Comparison of ENCODE assay signal across 14 cellular contexts in the genomic region with DNA sequence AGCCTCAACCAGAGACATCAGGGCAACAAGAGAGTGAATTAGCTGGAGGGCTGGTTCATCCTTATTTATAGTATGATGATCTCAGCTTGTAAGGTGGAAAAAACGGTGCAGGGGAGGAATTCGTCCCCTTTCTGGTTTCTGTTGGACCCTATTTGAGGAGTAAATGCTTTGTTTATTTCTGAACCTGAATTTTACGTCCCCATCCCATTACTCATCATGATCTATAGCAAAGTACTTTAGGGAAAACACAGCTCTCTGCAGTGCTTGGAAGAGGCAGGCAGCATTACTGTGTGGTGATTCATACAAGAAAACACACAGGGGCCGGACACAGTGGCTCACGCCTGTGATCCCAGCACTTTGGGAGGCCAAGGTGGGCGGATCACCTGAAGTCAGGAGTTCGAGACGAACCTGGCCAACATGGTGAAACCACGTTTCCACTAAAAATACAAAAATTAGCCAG. TPM values are rescaled to one million over a fixed set of nuclear protein-coding genes. Genes with fewer than 3 reads are reported as not detected.
A peak's percentile ranks its signal among the peaks of the same experiment; 100 is the strongest.
DNase-seq lines count a peak whose midpoint lies in the region; ATAC-seq and TF ChIP-seq lines count a peak whose summit lies in the region.
"Had no signal": no experiment of that assay in that cellular context is flagged by ENCODE, and none has a peak within 500 bp of the region (broad histone marks: within the 10 kb centered on the region; RNA-seq: fewer than 3 reads in every experiment).

No MANE protein-coding gene starts in this region.

- POLR2A ChIA-PET in IMR-90 (lab: Charles Lee; ENCODE audit: unreplicated experiment), result no interaction called here
- POLR2A ChIA-PET in CD4-positive, alpha-beta memory T cell (lab: Charles Lee; ENCODE audit: partially characterized antibody), result no interaction called here

- CTCF ChIA-PET in IMR-90 (lab: Yijun Ruan, JAX), result interaction anchor here (0.6 to 0.8 kb wide), 2 partner anchors 104 to 184 kb away, joined by 3 read pairs; no protein-coding TSS in a partner anchor
- CTCF ChIA-PET in CD4-positive, alpha-beta memory T cell (lab: Charles Lee; ENCODE audit: partially characterized antibody), result no interaction called here

- dilution Hi-C loops in IMR-90 (cut with HindIII; ENCODE audit: low sequenced_read_pairs, unreplicated experiment), result no loop called here

- BruUV-seq in IMR-90 (replicated peaks; lab: Mats Ljungman, UMichigan), result no TSS peak

- H3K23ac ChIP-seq in IMR-90 (ENCODE audit: low read depth, low read length) (peak overlapping the region; percentile 20), mesenchymal stem cell (ENCODE audit: low read length in 2 of 2) (no peak overlapping the region)

- no peaks in the 10 kb centered on the region for H3K36me3 Mint-ChIP-seq in CD4-positive, alpha-beta memory T cell
- H3K36me3 Mint-ChIP-seq in osteocyte (ENCODE audit: unreplicated experiment), result no peaks in the 10 kb centered on the region
- H3K36me3 Mint-ChIP-seq: CD4-positive, CD25-positive, alpha-beta regulatory T cell had no signal

- peak overlapping the region; percentile 59; the same call in 1 of the 2 replicates for H2AK5ac ChIP-seq in IMR-90 (ENCODE audit: low read depth, low read length)
- H2AK5ac ChIP-seq in mesenchymal stem cell (ENCODE audit: low read length, severe bottlenecking), result no peak overlapping the region

- TF ChIP-seq RAD21 in IMR-90 (IDR thresholded peaks at IDR 0.05; ENCODE audit: low read length), result no peak

- H3K79me1 ChIP-seq in IMR-90 (ENCODE audit: low read depth in 1 of 2, low read length in 2 of 2) (no peaks in the 10 kb centered on the region), mesenchymal stem cell (replicated peaks; ENCODE audit: low read length, poor library complexity, severe bottlenecking) (no peaks in the 10 kb centered on the region)

- H2BK12ac ChIP-seq in mesenchymal stem cell (ENCODE audit: low read length in 2 of 2), result no peak overlapping the region

- H2AK9ac ChIP-seq in IMR-90 (replicated peaks; ENCODE audit: low read depth, low read length, poor library complexity), result peak overlapping the region; percentile 80

- no peaks in the 10 kb centered on the region for H3K9me3 ChIP-seq in IMR-90 (ENCODE audit: control insufficient read depth, insufficient read depth, low read length)
- no peaks in the 10 kb centered on the region for H3K9me3 ChIP-seq in mesenchymal stem cell (ENCODE audit: control insufficient read depth, low read length)
- no peaks in the 10 kb centered on the region for H3K9me3 ChIP-seq in CD4-positive, alpha-beta memory T cell (ENCODE audit: control insufficient read depth in 1 of 2, low read length in 2 of 2)
- H3K9me3 ChIP-seq: suprapubic skin had no signal

- H2BK15ac ChIP-seq in IMR-90 (ENCODE audit: low read depth, low read length), result peak overlapping the region; percentile 22; the same call in 2 of the 3 replicates
- no peak overlapping the region for H2BK15ac ChIP-seq in mesenchymal stem cell (ENCODE audit: low read depth, poor library complexity, severe bottlenecking)

- peak overlapping the region; percentile 39 for H3K14ac ChIP-seq in IMR-90 (replicated peaks; ENCODE audit: low read depth, low read length)
- H3K14ac ChIP-seq in mesenchymal stem cell (ENCODE audit: low read length in 2 of 2), result no peak overlapping the region

- DNase-seq in AG08396 (ENCODE audit: low spot score) (peak; percentile 85), IMR-90 (peak; percentile 98), choroid plexus epithelial cell (ENCODE audit: low read depth) (peak; percentile 93), mesenchymal stem cell (peak; percentile 96), COLO668 (lab: John Stamatoyannopoulos, UW; ENCODE audit: unreplicated experiment) (no peak), osteocyte (ENCODE audit: extremely low spot score, unreplicated experiment) (no peak)
- no peak for DNase-seq in CD4-positive, alpha-beta memory T cell
- DNase-seq: CD4-positive, CD25-positive, alpha-beta regulatory T cell; glutamatergic neuron; MM.1S; NCI-H510A; SIG-M5 had no signal

- no peak overlapping the region for H3K27ac Mint-ChIP-seq in CD4-positive, alpha-beta memory T cell
- no peak overlapping the region for H3K27ac Mint-ChIP-seq in osteocyte (ENCODE audit: unreplicated experiment)
- H3K27ac Mint-ChIP-seq: CD4-positive, CD25-positive, alpha-beta regulatory T cell had no signal

- H3K4me2 ChIP-seq in IMR-90 (ENCODE audit: low read depth, low read length) (peak overlapping the region; percentile 27), mesenchymal stem cell (ENCODE audit: low read length, poor library complexity, severe bottlenecking) (no peak overlapping the region)

- TF ChIP-seq CTCF in IMR-90 (conservative IDR thresholded peaks at IDR 0.05; ENCODE audit: low read depth, low read length) (no peak), choroid plexus epithelial cell (conservative IDR thresholded peaks at IDR 0.05; ENCODE audit: low read depth, low read length) (no peak), osteocyte (IDR thresholded peaks at IDR 0.05) (no peak)

- H3K9me3 Mint-ChIP-seq in CD4-positive, alpha-beta memory T cell, result no peaks in the 10 kb centered on the region
- no peaks in the 10 kb centered on the region for H3K9me3 Mint-ChIP-seq in osteocyte (ENCODE audit: unreplicated experiment)

- WGBS in IMR-90 (ENCODE audit: extremely low coverage in 2 of 2, insufficient read length in 1 of 2), 2 experiments, result 0% methylated on average over 2 of the region's 9 CpGs; no CpG with 5 or more reads in 1 of the 2 experiments
- WGBS in mesenchymal stem cell, result 0% methylated on average over 7 of the region's 9 CpGs

- H4K91ac ChIP-seq in IMR-90 (ENCODE audit: insufficient read depth, low read depth, low read length) (peak overlapping the region; percentile 80; the same call in 1 of the 2 replicates), mesenchymal stem cell (ENCODE audit: low read length) (no peak overlapping the region)

- H3K4me3 Mint-ChIP-seq in CD4-positive, alpha-beta memory T cell, result no peak overlapping the region
- no peak overlapping the region for H3K4me3 Mint-ChIP-seq in osteocyte (ENCODE audit: unreplicated experiment)
- H3K4me3 Mint-ChIP-seq: CD4-positive, CD25-positive, alpha-beta regulatory T cell had no signal

- intact Hi-C loops in IMR-90 (cut with micrococcal nuclease), result loop anchor here (2.0 kb wide), 3 partner anchors 58 to 190 kb away; a partner anchor contains a TSS
- intact Hi-C loops in CD4-positive, alpha-beta memory T cell (cut with micrococcal nuclease), result no loop called here

- H3K9ac ChIP-seq in IMR-90 (ENCODE audit: low read depth, low read length), result no peak overlapping the region
- H3K9ac ChIP-seq in mesenchymal stem cell (ENCODE audit: low read length), result peak overlapping the region; percentile 0

- no peak overlapping the region for H3K4me3 ChIP-seq in IMR-90 (ENCODE audit: insufficient read depth, low read depth, low read length)
- no peak overlapping the region for H3K4me3 ChIP-seq in choroid plexus epithelial cell (ENCODE audit: low read depth, low read length)
- H3K4me3 ChIP-seq in mesenchymal stem cell (ENCODE audit: insufficient read depth in 1 of 2, low read depth in 1 of 2, low read length in 2 of 2), result no peak overlapping the region
- H3K4me3 ChIP-seq in CD4-positive, alpha-beta memory T cell (ENCODE audit: low read length in 2 of 2), result no peak overlapping the region
- H3K4me3 ChIP-seq: suprapubic skin had no signal

- peaks cover 5% of the 10 kb centered on the region for H3K9me1 ChIP-seq in IMR-90 (ENCODE audit: insufficient read depth, low read length)

- H3K27me3 ChIP-seq in IMR-90 (ENCODE audit: control insufficient read depth, insufficient read depth, low read length) (no peaks in the 10 kb centered on the region), mesenchymal stem cell (ENCODE audit: control insufficient read depth in 1 of 2, insufficient read depth in 1 of 2, low read length in 2 of 2) (peaks cover 0 to 1% of the 10 kb centered on the region in 2 experiments)
- H3K27me3 ChIP-seq in CD4-positive, alpha-beta memory T cell (ENCODE audit: insufficient read depth, low read length), result peaks cover 2% of the 10 kb centered on the region

- in situ Hi-C loops in IMR-90 (cut with MboI; ENCODE audit: low sequenced_read_pairs), result no loop called here

- no peaks in the 10 kb centered on the region for H4K20me1 ChIP-seq in IMR-90 (ENCODE audit: insufficient read depth, low read length)

- H3K18ac ChIP-seq in IMR-90 (ENCODE audit: low read depth, low read length) (peak overlapping the region; percentile 77), mesenchymal stem cell (ENCODE audit: low read depth in 1 of 2, low read length in 2 of 2) (peak overlapping the region in 1 of 2 experiments; percentile 48)

- ATAC-seq in IMR-90 (ENCODE audit: low read depth) (peak; percentile 94), GM19023 (IDR thresholded peaks at IDR 0.05; ENCODE audit: unreplicated experiment) (no peak)

- H3K4ac ChIP-seq in IMR-90 (ENCODE audit: low read depth, low read length) (peak overlapping the region; percentile 94), mesenchymal stem cell (ENCODE audit: low read depth in 1 of 2, low read length in 2 of 2) (no peak overlapping the region)

- peaks cover 6 to 10% of the 10 kb centered on the region in 2 donors for H3K27me3 Mint-ChIP-seq in CD4-positive, alpha-beta memory T cell
- no peaks in the 10 kb centered on the region for H3K27me3 Mint-ChIP-seq in osteocyte (ENCODE audit: unreplicated experiment)

- 0 out of 2 replicates have a peak overlapping the region, but pooled peaks have one; percentile 43 for H4K5ac ChIP-seq in IMR-90 (ENCODE audit: low read depth, low read length)

- peak overlapping the region; percentile 7; the same call in 1 of the 2 replicates for H3K56ac ChIP-seq in IMR-90 (ENCODE audit: extremely low read depth, insufficient read depth, low read length)

- H3K4me1 Mint-ChIP-seq in CD4-positive, alpha-beta memory T cell, result no peaks in the 10 kb centered on the region
- no peaks in the 10 kb centered on the region for H3K4me1 Mint-ChIP-seq in osteocyte (ENCODE audit: unreplicated experiment)
- H3K4me1 Mint-ChIP-seq: CD4-positive, CD25-positive, alpha-beta regulatory T cell had no signal

- H3K36me3 ChIP-seq in IMR-90 (ENCODE audit: control insufficient read depth, insufficient read depth, low read length), result no peaks in the 10 kb centered on the region
- H3K36me3 ChIP-seq in mesenchymal stem cell (ENCODE audit: control insufficient read depth in 1 of 2, insufficient read depth in 2 of 2, low read depth in 1 of 2, low read length in 2 of 2), result no peaks in the 10 kb centered on the region
- H3K36me3 ChIP-seq in CD4-positive, alpha-beta memory T cell (ENCODE audit: insufficient read depth, low read length), result no peaks in the 10 kb centered on the region
- H3K36me3 ChIP-seq: suprapubic skin had no signal

- H2AFZ ChIP-seq in IMR-90 (replicated peaks; ENCODE audit: low read length, poor library complexity) (peak overlapping the region; percentile 74), mesenchymal stem cell (ENCODE audit: low read depth, low read length) (no peak overlapping the region)

- peak overlapping the region; percentile 100 for H2BK20ac ChIP-seq in IMR-90 (ENCODE audit: low read depth, low read length)

- H3K4me1 ChIP-seq in IMR-90 (ENCODE audit: control insufficient read depth, insufficient read depth, low read length) (peaks cover 5% of the 10 kb centered on the region), mesenchymal stem cell (ENCODE audit: control insufficient read depth, insufficient read depth, low read depth, low read length) (peaks cover 2% of the 10 kb centered on the region)
- no peaks in the 10 kb centered on the region for H3K4me1 ChIP-seq in CD4-positive, alpha-beta memory T cell (ENCODE audit: insufficient read depth, low read length)
- H3K4me1 ChIP-seq: suprapubic skin had no signal

- H4K8ac ChIP-seq in IMR-90 (ENCODE audit: low read depth in 2 of 2, low read length in 2 of 2) (peak overlapping the region in 1 of 2 experiments; percentile 93; a peak in 2 of 4 replicates), mesenchymal stem cell (ENCODE audit: low read length) (no peak overlapping the region)

- H2BK5ac ChIP-seq in IMR-90 (ENCODE audit: low read depth, low read length, poor library complexity, severe bottlenecking) (peak overlapping the region; percentile 98), mesenchymal stem cell (ENCODE audit: low read depth, low read length, poor library complexity, severe bottlenecking) (no peak overlapping the region)

- no peak for TF ChIP-seq POLR2A in IMR-90 (IDR thresholded peaks at IDR 0.05; ENCODE audit: low read depth, low read length)

- H2BK120ac ChIP-seq in IMR-90 (ENCODE audit: low read depth, low read length) (peak overlapping the region; percentile 98), mesenchymal stem cell (ENCODE audit: low read depth, low read length) (no peak overlapping the region)

- H3K27ac ChIP-seq in IMR-90 (ENCODE audit: insufficient read depth, low read length) (peak overlapping the region; percentile 72), mesenchymal stem cell (ENCODE audit: low read length, poor library complexity, severe bottlenecking) (no peak overlapping the region)
- no peak overlapping the region for H3K27ac ChIP-seq in CD4-positive, alpha-beta memory T cell (ENCODE audit: low read depth, low read length)
- H3K27ac ChIP-seq: suprapubic skin had no signal

RNA-seq across cellular contexts. Expression of a gene that starts 8.0 kb away (rescaled TPM):
- total RNA-seq in IMR-90 (2012; rRNA removed) (18.1 and 18.5 TPM in 2 replicates), osteocyte (not detected in 2 replicates)
- 14.1 and 15.4 TPM in 2 replicates for polyA plus RNA-seq in IMR-90 (2012; rRNA removed)
- polyA plus RNA-seq in IMR-90 (2012; cell fraction: cytosol; rRNA removed), result 7.3 TPM in 2 replicates
- polyA plus RNA-seq in IMR-90 (2012; cell fraction: nucleus; rRNA removed; ENCODE audit: low replicate concordance), result 2.4 and 9.5 TPM in 2 replicates
- 25.8 TPM for polyA plus RNA-seq in mesenchymal stem cell (2013, experiment 1 of 2)
- polyA plus RNA-seq in mesenchymal stem cell (2013, experiment 2 of 2), result 25.4 TPM
- not detected for total RNA-seq in CD4-positive, alpha-beta memory T cell
- not detected for polyA plus RNA-seq in CD4-positive, alpha-beta memory T cell
- total RNA-seq: CD4-positive, CD25-positive, alpha-beta regulatory T cell had no signal
- polyA plus RNA-seq: CD4-positive, CD25-positive, alpha-beta regulatory T cell had no signal

RNA-seq across cellular contexts. Expression of a gene that starts 58.1 kb away (rescaled TPM):
- total RNA-seq in IMR-90 (2012; rRNA removed), result 3.9 and 4.3 TPM in 2 replicates
- polyA plus RNA-seq in IMR-90 (2012; rRNA removed), result 4.2 and 6.2 TPM in 2 replicates
- polyA plus RNA-seq in IMR-90 (2012; cell fraction: cytosol; rRNA removed), result 2.2 and 3.7 TPM in 2 replicates
- 2.4 and 5.8 TPM in 2 replicates for polyA plus RNA-seq in IMR-90 (2012; cell fraction: nucleus; rRNA removed; ENCODE audit: low replicate concordance)
- polyA plus RNA-seq in mesenchymal stem cell (2013, experiment 1 of 2), result 9.6 TPM
- 9.8 TPM for polyA plus RNA-seq in mesenchymal stem cell (2013, experiment 2 of 2)
- total RNA-seq in CD4-positive, alpha-beta memory T cell, result 10 to 100 TPM in 1 of 2 experiments, 1 to 10 TPM in 1; 9.8 to 11.0 TPM
- polyA plus RNA-seq in CD4-positive, alpha-beta memory T cell, result 10 to 100 TPM; 11.9 to 17.4 TPM
- 1.4 and 3.2 TPM in 2 replicates for total RNA-seq in osteocyte

Comparison
In these comparisons a context has a peak if more than half of its experiments do, and no peak if none do; other contexts are left out.
1. DNase-seq: peak in AG08396 (single experiment), IMR-90 (single experiment), choroid plexus epithelial cell (single experiment) and mesenchymal stem cell (single experiment); none in CD4-positive, alpha-beta memory T cell (0 of 5), COLO668 (single experiment) and osteocyte (single experiment).
2. RNA of a gene that starts 8.0 kb away (total RNA-seq): 18.1 to 18.5 TPM in IMR-90; not detected in CD4-positive, alpha-beta memory T cell and not detected in osteocyte; every median in the first group is over 10 times any median in the second.